Comparison of ENCODE assay signal across 8 cellular contexts in genomic region chr14:69191340-69192111, GRCh38. TPM values are rescaled to one million over a fixed set of nuclear protein-coding genes. Genes with fewer than 3 reads are reported as not detected.
A peak's percentile ranks its signal among the peaks of the same experiment; 100 is the strongest.
DNase-seq lines count a peak whose midpoint lies in the region; ATAC-seq and TF ChIP-seq lines count a peak whose summit lies in the region.

A gene with protein sequence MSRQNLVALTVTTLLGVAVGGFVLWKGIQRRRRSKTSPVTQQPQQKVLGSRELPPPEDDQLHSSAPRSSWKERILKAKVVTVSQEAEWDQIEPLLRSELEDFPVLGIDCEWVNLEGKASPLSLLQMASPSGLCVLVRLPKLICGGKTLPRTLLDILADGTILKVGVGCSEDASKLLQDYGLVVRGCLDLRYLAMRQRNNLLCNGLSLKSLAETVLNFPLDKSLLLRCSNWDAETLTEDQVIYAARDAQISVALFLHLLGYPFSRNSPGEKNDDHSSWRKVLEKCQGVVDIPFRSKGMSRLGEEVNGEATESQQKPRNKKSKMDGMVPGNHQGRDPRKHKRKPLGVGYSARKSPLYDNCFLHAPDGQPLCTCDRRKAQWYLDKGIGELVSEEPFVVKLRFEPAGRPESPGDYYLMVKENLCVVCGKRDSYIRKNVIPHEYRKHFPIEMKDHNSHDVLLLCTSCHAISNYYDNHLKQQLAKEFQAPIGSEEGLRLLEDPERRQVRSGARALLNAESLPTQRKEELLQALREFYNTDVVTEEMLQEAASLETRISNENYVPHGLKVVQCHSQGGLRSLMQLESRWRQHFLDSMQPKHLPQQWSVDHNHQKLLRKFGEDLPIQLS (plus strand): TSS chr14:69191498. CDS start chr14:69209471, 17,973 bp downstream.

- ATAC-seq in GM21619 (IDR thresholded peaks at IDR 0.05; ENCODE audit: unreplicated experiment) = peak; percentile 87

- H3K27me3 Mint-ChIP-seq in nephron (ENCODE audit: low read depth) = peaks cover 3% of the 10 kb centered on the region
- H3K27me3 Mint-ChIP-seq in stimulated activated naive CD8-positive, alpha-beta T cell treated with anti-CD3 and anti-CD28 coated beads, Interleukin-15, Interleukin-2, amounts not matched to agents 100 ng/mL and 50 ng/mL, for 24 hours = no peaks in the 10 kb centered on the region

- H3K9me3 Mint-ChIP-seq in nephron = no peaks in the 10 kb centered on the region
- no peaks in the 10 kb centered on the region for H3K9me3 Mint-ChIP-seq in stimulated activated naive CD8-positive, alpha-beta T cell treated with anti-CD3 and anti-CD28 coated beads, Interleukin-15, Interleukin-2, amounts not matched to agents 100 ng/mL and 50 ng/mL, for 24 hours

- peak within 1 kb of the TSS; percentile 93 to 97 (median 95) for H3K27ac Mint-ChIP-seq in nephron
- peak within 1 kb of the TSS; percentile 77 for H3K27ac Mint-ChIP-seq in stimulated activated naive CD8-positive, alpha-beta T cell treated with anti-CD3 and anti-CD28 coated beads, Interleukin-15, Interleukin-2, amounts not matched to agents 100 ng/mL and 50 ng/mL, for 24 hours

- no peaks in the 10 kb centered on the region for H3K36me3 Mint-ChIP-seq in nephron (ENCODE audit: low read depth)
- H3K36me3 Mint-ChIP-seq in stimulated activated naive CD8-positive, alpha-beta T cell treated with anti-CD3 and anti-CD28 coated beads, Interleukin-15, Interleukin-2, amounts not matched to agents 100 ng/mL and 50 ng/mL, for 24 hours (ENCODE audit: low read depth) = no peaks in the 10 kb centered on the region

- TF ChIP-seq CTCF in nephron (IDR thresholded peaks at IDR 0.05; ENCODE audit: unreplicated experiment in 3 of 3) = no peak

- DNase-seq in DMS153 (lab: John Stamatoyannopoulos, UW) (peak; percentile 91), KG1 (lab: John Stamatoyannopoulos, UW) (peak; percentile 66), RPMI7951 (ENCODE audit: low read depth) (peak; percentile 77), fibroblast of the conjunctiva (ENCODE audit: low read depth) (peak; percentile 65)
- DNase-seq in activated effector memory CD4-positive, alpha-beta T cell treated with anti-CD3 and anti-CD28 coated beads, Interleukin-2, amount 50 U/mL, for 16 hours = peak; percentile 87

- H3K4me1 Mint-ChIP-seq in nephron = peaks cover 23% of the 10 kb centered on the region
- H3K4me1 Mint-ChIP-seq in stimulated activated naive CD8-positive, alpha-beta T cell treated with anti-CD3 and anti-CD28 coated beads, Interleukin-15, Interleukin-2, amounts not matched to agents 100 ng/mL and 50 ng/mL, for 24 hours (ENCODE audit: low read depth) = peaks cover 25% of the 10 kb centered on the region

- peak within 1 kb of the TSS; percentile 96 to 99 (median 99) for H3K4me3 Mint-ChIP-seq in nephron
- peak within 1 kb of the TSS; percentile 90 for H3K4me3 Mint-ChIP-seq in stimulated activated naive CD8-positive, alpha-beta T cell treated with anti-CD3 and anti-CD28 coated beads, Interleukin-15, Interleukin-2, amounts not matched to agents 100 ng/mL and 50 ng/mL, for 24 hours

RNA-seq across cellular contexts. Expression of the gene that starts here (rescaled TPM):
- 12.2 and 15.6 TPM in 2 replicates for total RNA-seq in RPMI7951 (2014; rRNA removed; shearing (Covaris generic))

Comparison
In these comparisons a context has a peak if more than half of its experiments do, and no peak if none do; other contexts are left out.
1. Peak in every context shown above with its lines: DNase-seq and ATAC-seq.